11 cellular contexts compared by ENCODE assay signal in genomic region chr7:55409474-55410225, GRCh38. TPM values are rescaled to one million over a fixed set of nuclear protein-coding genes. Genes with fewer than 3 reads are reported as not detected.
DNase-seq lines count a peak whose midpoint lies in the region; ATAC-seq, FAIRE-seq and TF ChIP-seq lines count a peak whose summit lies in the region.
"Had no signal": no experiment of that assay in that cellular context is flagged by ENCODE, and none has a peak within 500 bp of the region (broad histone marks: within the 10 kb centered on the region; RNA-seq: fewer than 3 reads in every experiment).

No MANE protein-coding gene starts in this region.

- no peak overlapping the region for H3K4me3 Mint-ChIP-seq in activated CD8-positive, alpha-beta T cell treated with anti-CD3 and anti-CD28 coated beads for 36 hours

- no peak overlapping the region for H3K27ac Mint-ChIP-seq in activated CD8-positive, alpha-beta T cell treated with anti-CD3 and anti-CD28 coated beads for 36 hours

- H3K27me3 Mint-ChIP-seq in activated CD8-positive, alpha-beta T cell treated with anti-CD3 and anti-CD28 coated beads for 36 hours: no peaks in the 10 kb centered on the region

- H3K9me3 ChIP-seq in tibial nerve (no peaks in the 10 kb centered on the region), right atrium auricular region (no peaks in the 10 kb centered on the region)
- H3K9me3 ChIP-seq: esophagus squamous epithelium had no signal

- TF ChIP-seq EP300 in tibial nerve (IDR thresholded peaks at IDR 0.05): no peak

- no peak overlapping the region for H3K27ac ChIP-seq in tibial nerve
- no peak overlapping the region for H3K27ac ChIP-seq in right atrium auricular region
- H3K27ac ChIP-seq: 22Rv1, esophagus squamous epithelium had no signal

- no peaks in the 10 kb centered on the region for H3K4me1 ChIP-seq in tibial nerve
- no peaks in the 10 kb centered on the region for H3K4me1 ChIP-seq in right atrium auricular region
- H3K4me1 ChIP-seq: esophagus squamous epithelium had no signal

- peaks cover 3 to 51% (median 3%) of the 10 kb centered on the region in 3 donors for H3K36me3 ChIP-seq in tibial nerve
- H3K36me3 ChIP-seq in right atrium auricular region: no peaks in the 10 kb centered on the region

- peak; percentile 49 for ATAC-seq in HG03095 (IDR thresholded peaks at IDR 0.05; ENCODE audit: unreplicated experiment)
- no peak for ATAC-seq in activated CD8-positive, alpha-beta T cell treated with anti-CD3 and anti-CD28 coated beads for 36 hours

- peak; percentile 41 for DNase-seq in DMS 273 (lab: John Stamatoyannopoulos, UW; ENCODE audit: unreplicated experiment)
- no peak for DNase-seq in DMS 273 treated with DMSO at 0.1 percent for 48 hours (lab: John Stamatoyannopoulos, UW)
- DNase-seq in RCC 7860 (ENCODE audit: low spot score): peak; percentile 44
- peak; percentile 57 for DNase-seq in myocyte (ENCODE audit: low read depth)
- DNase-seq in tibial nerve (ENCODE audit: low spot score in 2 of 2): no peak
- DNase-seq in activated CD8-positive, alpha-beta T cell treated with anti-CD3 and anti-CD28 coated beads for 36 hours: no peak
- DNase-seq in right atrium auricular region (ENCODE audit: low spot score): no peak
- DNase-seq: esophagus squamous epithelium, NCI-H446 treated with DMSO at 0.1 percent for 48 hours had no signal

- TF ChIP-seq CTCF in tibial nerve (IDR thresholded peaks at IDR 0.05) (no peak), right atrium auricular region (IDR thresholded peaks at IDR 0.05) (no peak)
- TF ChIP-seq CTCF in activated CD8-positive, alpha-beta T cell treated with anti-CD3 and anti-CD28 coated beads for 36 hours (IDR thresholded peaks at IDR 0.05): no peak

- peaks cover 4% of the 10 kb centered on the region for H3K36me3 Mint-ChIP-seq in activated CD8-positive, alpha-beta T cell treated with anti-CD3 and anti-CD28 coated beads for 36 hours (ENCODE audit: low read depth)

- no peaks in the 10 kb centered on the region for H3K9me3 Mint-ChIP-seq in activated CD8-positive, alpha-beta T cell treated with anti-CD3 and anti-CD28 coated beads for 36 hours

- WGBS in tibial nerve, 2 donors: 64 to 75% methylated on average over 3 of the region's 3 CpGs

- intact Hi-C loops in activated CD8-positive, alpha-beta T cell treated with anti-CD3 and anti-CD28 coated beads for 36 hours (cut with micrococcal nuclease): no loop called here

- POLR2A ChIA-PET in activated CD8-positive, alpha-beta T cell treated with anti-CD3 and anti-CD28 coated beads for 36 hours (lab: Charles Lee): interaction anchor here (1.6 kb wide), 1 partner anchor 125 kb away, joined by 3 read pairs; no protein-coding TSS in a partner anchor

- CTCF ChIA-PET in activated CD8-positive, alpha-beta T cell treated with anti-CD3 and anti-CD28 coated beads for 36 hours (lab: Charles Lee): interaction anchor here (0.7 to 2.1 kb wide), 6 partner anchors 11 to 636 kb away, joined by 3 to 9 read pairs (median 4); no protein-coding TSS in a partner anchor

- FAIRE-seq in RCC 7860 (lab: Jason Lieb, UNC): peak; percentile 66

- TF ChIP-seq POLR2A in tibial nerve (IDR thresholded peaks at IDR 0.05): no peak

- H3K27me3 ChIP-seq in tibial nerve: no peaks in the 10 kb centered on the region
- no peaks in the 10 kb centered on the region for H3K27me3 ChIP-seq in right atrium auricular region
- H3K27me3 ChIP-seq: esophagus squamous epithelium had no signal

- H3K4me3 ChIP-seq in tibial nerve (no peak overlapping the region), right atrium auricular region (no peak overlapping the region)
- H3K4me3 ChIP-seq: esophagus squamous epithelium had no signal

- H3K4me1 Mint-ChIP-seq in activated CD8-positive, alpha-beta T cell treated with anti-CD3 and anti-CD28 coated beads for 36 hours (ENCODE audit: low read depth): no peaks in the 10 kb centered on the region

RNA-seq across cellular contexts. Expression of gene LANCL2, which starts 44.5 kb away (rescaled TPM):
- total RNA-seq in myocyte (28.5 and 36.4 TPM in 2 replicates), tibial nerve (10 to 100 TPM in 2 of 4 donors, 1 to 10 TPM in 2; 6.6 to 17.9 (median 12.6) TPM), right atrium auricular region (10 to 100 TPM in 1 of 2 donors, 1 to 10 TPM in 1; 6.7 to 10.6 TPM)
- polyA plus RNA-seq in myocyte (2012): 56.1 TPM
- total RNA-seq in activated CD8-positive, alpha-beta T cell treated with anti-CD3 and anti-CD28 coated beads for 36 hours: 10 to 100 TPM; 10.7 to 10.8 TPM

Comparison
In these comparisons a context has a peak if more than half of its experiments do, and no peak if none do; other contexts are left out.
1. DNase-seq: peak in DMS 273 (single experiment), RCC 7860 (single experiment) and myocyte (single experiment); none in DMS 273 treated with DMSO at 0.1 percent for 48 hours (single experiment), tibial nerve (0 of 2), activated CD8-positive, alpha-beta T cell treated with anti-CD3 and anti-CD28 coated beads for 36 hours (single experiment) and right atrium auricular region (single experiment).